8 cellular contexts compared by ENCODE assay signal in the genomic region with DNA sequence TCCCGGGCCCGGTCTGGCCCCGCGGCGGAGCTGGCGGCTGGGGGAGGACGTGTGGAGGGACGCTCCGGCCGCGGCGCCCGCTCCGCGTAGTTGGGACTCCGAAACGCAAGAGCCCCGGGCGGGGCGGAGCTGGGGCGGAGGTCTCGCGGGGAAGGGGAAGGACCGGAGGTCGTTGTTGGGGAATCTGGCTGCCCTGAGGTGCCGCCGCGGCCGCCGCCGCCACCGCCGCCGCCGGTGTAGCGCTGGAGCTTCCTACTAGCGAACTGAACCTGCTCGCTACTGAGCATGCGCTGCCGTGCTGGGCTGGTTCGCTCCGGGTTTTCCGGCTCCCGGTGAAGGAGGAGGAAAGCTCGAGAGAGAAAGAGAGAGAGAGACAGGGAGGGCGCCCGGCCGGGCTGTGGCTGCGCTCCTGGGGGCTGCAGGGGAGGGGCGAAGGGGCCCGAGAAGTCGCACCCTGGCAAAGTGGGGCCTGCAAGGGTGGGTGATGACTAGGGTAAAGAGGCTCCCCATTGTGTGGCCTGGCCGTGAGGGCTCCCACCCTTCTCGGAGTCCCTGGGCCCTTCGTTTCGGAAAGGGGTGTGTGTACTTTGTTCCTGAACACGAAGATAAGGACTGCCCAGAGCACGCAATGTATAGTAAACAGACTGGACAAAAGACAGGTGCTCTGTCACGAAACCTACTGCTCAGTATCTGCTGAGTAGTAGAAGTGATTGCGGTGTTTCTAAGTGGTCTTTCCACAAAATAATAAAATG. TPM values are rescaled to one million over a fixed set of nuclear protein-coding genes. Genes with fewer than 3 reads are reported as not detected.
A peak's percentile ranks its signal among the peaks of the same experiment; 100 is the strongest.
DNase-seq lines count a peak whose midpoint lies in the region; ATAC-seq, FAIRE-seq and TF ChIP-seq lines count a peak whose summit lies in the region.

Gene SOS1 (minus strand): TSS at position 281 of the 752 bp plus-strand sequence. CDS start 629 bp downstream, outside the sequence.

- no peaks in the 10 kb centered on the region for H3K36me3 ChIP-seq in IMR-90 (ENCODE audit: control insufficient read depth, insufficient read depth, low read length)
- H3K36me3 ChIP-seq in OCI-LY7 (ENCODE audit: insufficient read depth, low read length), result peaks cover 22% of the 10 kb centered on the region
- no peaks in the 10 kb centered on the region for H3K36me3 ChIP-seq in endothelial cell of umbilical vein (ENCODE audit: control insufficient read depth in 2 of 2, extremely low read depth in 1 of 2, insufficient read depth in 2 of 2, low read length in 2 of 2)

- peak within 1 kb of the TSS; percentile 87 for H2BK5ac ChIP-seq in IMR-90 (ENCODE audit: low read depth, low read length, poor library complexity, severe bottlenecking)

- ATAC-seq in GM21529 (IDR thresholded peaks at IDR 0.05; ENCODE audit: unreplicated experiment), result peak; percentile 52
- peak; percentile 67 for ATAC-seq in IMR-90 (ENCODE audit: low read depth)

- BruUV-seq in IMR-90 (replicated peaks; lab: Mats Ljungman, UMichigan) (no TSS peak), OCI-LY7 (replicated peaks; lab: Mats Ljungman, UMichigan) (no TSS peak), endothelial cell of umbilical vein (replicated peaks; lab: Mats Ljungman, UMichigan) (no TSS peak)

- H3K23ac ChIP-seq in IMR-90 (ENCODE audit: low read depth, low read length), result peak within 1 kb of the TSS; percentile 97

- peak within 1 kb of the TSS; percentile 30 to 96 for H4K8ac ChIP-seq in IMR-90 (ENCODE audit: low read depth in 2 of 2, low read length in 2 of 2)

- H4K20me1 ChIP-seq in IMR-90 (ENCODE audit: insufficient read depth, low read length), result peaks cover 28% of the 10 kb centered on the region
- H4K20me1 ChIP-seq in OCI-LY7 (ENCODE audit: insufficient read depth, low read length), result peaks cover 19% of the 10 kb centered on the region
- no peaks in the 10 kb centered on the region for H4K20me1 ChIP-seq in endothelial cell of umbilical vein (replicated peaks; ENCODE audit: control insufficient read depth, extremely low read depth, insufficient read depth, low read length)

- H3K4ac ChIP-seq in IMR-90 (ENCODE audit: low read depth, low read length), result peak within 1 kb of the TSS; percentile 86

- peak within 1 kb of the TSS; percentile 66 for H4K5ac ChIP-seq in IMR-90 (ENCODE audit: low read depth, low read length)

- peak within 1 kb of the TSS; percentile 95 for H2AFZ ChIP-seq in IMR-90 (replicated peaks; ENCODE audit: low read length, poor library complexity)
- H2AFZ ChIP-seq in OCI-LY7 (ENCODE audit: low read length), result peak within 1 kb of the TSS; percentile 51; the same call in 1 of the 2 replicates
- peak within 1 kb of the TSS; percentile 80 for H2AFZ ChIP-seq in endothelial cell of umbilical vein (ENCODE audit: low read depth, low read length)

- H3K27ac ChIP-seq in IMR-90 (ENCODE audit: insufficient read depth, low read length) (peak within 1 kb of the TSS; percentile 80), OCI-LY7 (ENCODE audit: low read depth, low read length, poor library complexity, severe bottlenecking) (peak within 1 kb of the TSS; percentile 78), endothelial cell of umbilical vein (ENCODE audit: insufficient read depth, low read depth, low read length) (peak within 1 kb of the TSS; percentile 78)

- H3K27me3 ChIP-seq in IMR-90 (ENCODE audit: control insufficient read depth, insufficient read depth, low read length), result no peaks in the 10 kb centered on the region
- H3K27me3 ChIP-seq in endothelial cell of umbilical vein (ENCODE audit: control insufficient read depth in 2 of 2, insufficient read depth in 2 of 2, low read length in 2 of 2), result no peaks in the 10 kb centered on the region

- H2AK5ac ChIP-seq in IMR-90 (ENCODE audit: low read depth, low read length), result peak within 1 kb of the TSS; percentile 85

- DNase-seq in DMS 273 treated with DMSO at 0.1 percent for 48 hours (lab: John Stamatoyannopoulos, UW) (peak; percentile 87), IMR-90 (peak; percentile 92), OCI-LY7 (ENCODE audit: low spot score) (peak; percentile 94), activated T-cell treated with anti-CD3 and anti-CD28 coated beads for 1 hour (ENCODE audit: low read depth) (peak; percentile 85), endothelial cell of umbilical vein (ENCODE audit: low read depth, low spot score) (peak; percentile 95), midbrain (lab: John Stamatoyannopoulos, UW) (peak; percentile 92)
- peak; percentile 74 to 85 for DNase-seq in stimulated activated CD8-positive, alpha-beta memory T cell treated with anti-CD3 and anti-CD28 coated beads, Interleukin-2, amount 100 ng/mL, for 1 hour (ENCODE audit: low read depth in 2 of 2)

- no peak for TF ChIP-seq CTCF in IMR-90 (conservative IDR thresholded peaks at IDR 0.05; ENCODE audit: low read depth, low read length)
- TF ChIP-seq CTCF in OCI-LY7 (conservative IDR thresholded peaks at IDR 0.05; ENCODE audit: low read length), result no peak
- no peak for TF ChIP-seq CTCF in endothelial cell of umbilical vein (IDR thresholded peaks at IDR 0.05; ENCODE audit: extremely low read depth in 1 of 2, insufficient read depth in 1 of 2, low read depth in 1 of 2, low read length in 2 of 2)

- WGBS in IMR-90 (ENCODE audit: extremely low coverage in 2 of 2, insufficient read length in 1 of 2), 2 experiments, result 0% methylated on average over 9 of the region's 60 CpGs; no CpG with 5 or more reads in 1 of the 2 experiments

- peak; percentile 70 for FAIRE-seq in endothelial cell of umbilical vein (lab: Jason Lieb, UNC)

- peak within 1 kb of the TSS; percentile 94 for H3K56ac ChIP-seq in IMR-90 (ENCODE audit: extremely low read depth, insufficient read depth, low read length)

- H3K4me2 ChIP-seq in IMR-90 (ENCODE audit: low read depth, low read length) (peak within 1 kb of the TSS; percentile 85), OCI-LY7 (ENCODE audit: low read length) (peak within 1 kb of the TSS; percentile 90), endothelial cell of umbilical vein (ENCODE audit: insufficient read depth, low read length) (peak within 1 kb of the TSS; percentile 97)

- H2BK15ac ChIP-seq in IMR-90 (ENCODE audit: low read depth, low read length), result peak within 1 kb of the TSS; percentile 4; the same call in 2 of the 3 replicates

- peaks cover 5% of the 10 kb centered on the region; the same call in 1 of the 2 replicates for H3K4me1 ChIP-seq in IMR-90 (ENCODE audit: control insufficient read depth, insufficient read depth, low read length)
- H3K4me1 ChIP-seq in OCI-LY7 (ENCODE audit: insufficient read depth, low read length, poor library complexity, severe bottlenecking), result peaks cover 53% of the 10 kb centered on the region
- peaks cover 28% of the 10 kb centered on the region for H3K4me1 ChIP-seq in endothelial cell of umbilical vein (ENCODE audit: control insufficient read depth, extremely low read depth, insufficient read depth, low read length)

- H3K79me2 ChIP-seq in OCI-LY7 (ENCODE audit: insufficient read depth, low read depth, low read length) (peaks cover 62% of the 10 kb centered on the region), endothelial cell of umbilical vein (ENCODE audit: control insufficient read depth, insufficient read depth, low read length) (peaks cover 42% of the 10 kb centered on the region)

- H2BK120ac ChIP-seq in IMR-90 (ENCODE audit: low read depth, low read length), result peak within 1 kb of the TSS; percentile 33

- peak; percentile 9; the same call in 1 of the 2 replicates for TF ChIP-seq RAD21 in IMR-90 (IDR thresholded peaks at IDR 0.05; ENCODE audit: low read length)

- H2AK9ac ChIP-seq in IMR-90 (replicated peaks; ENCODE audit: low read depth, low read length, poor library complexity), result peak within 1 kb of the TSS; percentile 90

- no peaks in the 10 kb centered on the region for H3K9me2 ChIP-seq in OCI-LY7 (ENCODE audit: insufficient read depth, low read length)

- CTCF ChIA-PET in IMR-90 (lab: Yijun Ruan, JAX), result interaction anchor here (1.4 kb wide), 1 partner anchor 107 kb away, joined by 5 read pairs; no protein-coding TSS in a partner anchor
- CTCF ChIA-PET in OCI-LY7 (lab: Charles Lee; ENCODE audit: unreplicated experiment), result no interaction called here
- CTCF ChIA-PET in endothelial cell of umbilical vein (lab: Charles Lee), result interaction anchor here (0.7 to 3.6 kb wide), 13 partner anchors 12 to 744 kb away, joined by 3 to 53 read pairs (median 4); partner anchors contain the start of gene ATL2

- in situ Hi-C loops in IMR-90 (cut with MboI; ENCODE audit: low sequenced_read_pairs), result no loop called here

- H3K9me1 ChIP-seq in IMR-90 (ENCODE audit: insufficient read depth, low read length) (peaks cover 11% of the 10 kb centered on the region), endothelial cell of umbilical vein (replicated peaks; ENCODE audit: control insufficient read depth, extremely low read depth, insufficient read depth, low read length) (no peaks in the 10 kb centered on the region)

- intact Hi-C loops in IMR-90 (cut with micrococcal nuclease) (no loop called here), OCI-LY7 (cut with micrococcal nuclease; ENCODE audit: unreplicated experiment) (loop anchor here (1.0 to 10.0 kb wide), 6 partner anchors 107 to 1456 kb away; partner anchors contain the start of genes HNRNPLL and SRSF7), endothelial cell of umbilical vein (cut with micrococcal nuclease) (loop anchor here (2.0 to 5.0 kb wide), 5 partner anchors 62 to 744 kb away; partner anchors contain the start of genes ATL2, MAP4K3 and SRSF7)

- H2BK20ac ChIP-seq in IMR-90 (ENCODE audit: low read depth, low read length), result 0 out of 2 replicates have a peak within 1 kb of the TSS, but pooled peaks have one; percentile 6

- H3K4me3 ChIP-seq in IMR-90 (ENCODE audit: insufficient read depth, low read depth, low read length), result peak within 1 kb of the TSS; percentile 60
- peak within 1 kb of the TSS; percentile 80 for H3K4me3 ChIP-seq in OCI-LY7 (ENCODE audit: low read depth, low read length, poor library complexity, severe bottlenecking)
- H3K4me3 ChIP-seq in endothelial cell of umbilical vein (replicated peaks in 1 of 3; ENCODE audit: insufficient read depth in 1 of 3, low read depth in 1 of 3, low read length in 3 of 3), result peak within 1 kb of the TSS; percentile 52 to 83 (median 56)

- H4K91ac ChIP-seq in IMR-90 (ENCODE audit: insufficient read depth, low read depth, low read length), result peak within 1 kb of the TSS; percentile 71

- H3K9ac ChIP-seq in IMR-90 (ENCODE audit: low read depth, low read length), result peak within 1 kb of the TSS; percentile 84
- H3K9ac ChIP-seq in endothelial cell of umbilical vein (replicated peaks; ENCODE audit: extremely low read depth, insufficient read depth, low read length), result peak within 1 kb of the TSS; percentile 70

- TF ChIP-seq POLR2A in IMR-90 (IDR thresholded peaks at IDR 0.05; ENCODE audit: low read depth, low read length), result peak; percentile 51; the same call in 1 of the 2 replicates
- peak; percentile 80 for TF ChIP-seq POLR2A in endothelial cell of umbilical vein (IDR thresholded peaks at IDR 0.05; ENCODE audit: low read depth, low read length)

- no peaks in the 10 kb centered on the region for H3K9me3 ChIP-seq in IMR-90 (ENCODE audit: control insufficient read depth, insufficient read depth, low read length)
- H3K9me3 ChIP-seq in OCI-LY7 (ENCODE audit: low read length), result no peaks in the 10 kb centered on the region
- no peaks in the 10 kb centered on the region for H3K9me3 ChIP-seq in endothelial cell of umbilical vein (replicated peaks; ENCODE audit: control insufficient read depth, insufficient read depth, low read length)

- dilution Hi-C loops in IMR-90 (cut with HindIII; ENCODE audit: low sequenced_read_pairs, unreplicated experiment), result no loop called here
- dilution Hi-C loops in endothelial cell of umbilical vein (cut with MboI; ENCODE audit: extremely low pct_ligation_motif_present, low sequenced_read_pairs), result no loop called here

- H3K79me1 ChIP-seq in IMR-90 (ENCODE audit: low read depth in 1 of 2, low read length in 2 of 2), result peaks cover 11 to 52% of the 10 kb centered on the region in 2 experiments; a peak in 3 of 4 replicates

- POLR2A ChIA-PET in IMR-90 (lab: Charles Lee; ENCODE audit: unreplicated experiment) (interaction anchor here (0.6 kb wide), 2 partner anchors 58 to 74 kb away, joined by 4 to 13 read pairs; no protein-coding TSS in a partner anchor), OCI-LY7 (lab: Charles Lee) (interaction anchor here (0.6 to 3.2 kb wide), 14 partner anchors 10 to 657 kb away, joined by 3 to 15 read pairs (median 4); no protein-coding TSS in a partner anchor), endothelial cell of umbilical vein (lab: Charles Lee) (no interaction called here)

- H3K18ac ChIP-seq in IMR-90 (ENCODE audit: low read depth, low read length), result peak within 1 kb of the TSS; percentile 29

- peak within 1 kb of the TSS; percentile 75 for H3K14ac ChIP-seq in IMR-90 (replicated peaks; ENCODE audit: low read depth, low read length)

RNA-seq across cellular contexts. Expression of gene SOS1, which starts in this region (rescaled TPM):
- total RNA-seq in IMR-90 (2012; rRNA removed), result 8.2 and 13.6 TPM in 2 replicates
- 10.6 and 11.2 TPM in 2 replicates for polyA plus RNA-seq in IMR-90 (2012; rRNA removed)
- polyA plus RNA-seq in IMR-90 (2012; cell fraction: cytosol; rRNA removed), result 1.0 and 1.9 TPM in 2 replicates
- polyA plus RNA-seq in IMR-90 (2012; cell fraction: nucleus; rRNA removed; ENCODE audit: low replicate concordance), result 5.8 and 43.5 TPM in 2 replicates
- 15.2 and 21.3 TPM in 2 replicates for total RNA-seq in OCI-LY7 (2014; rRNA removed; shearing (Covaris generic))
- total RNA-seq in OCI-LY7 (2022), result 40.0 and 47.9 TPM in 2 replicates
- total RNA-seq in endothelial cell of umbilical vein, result 29.3 and 32.5 TPM in 2 replicates
- polyA plus RNA-seq in endothelial cell of umbilical vein, result 22.2 and 27.6 TPM in 2 replicates
- 10.8 and 11.8 TPM in 2 replicates for polyA plus RNA-seq in endothelial cell of umbilical vein (2011; cell fraction: cytosol; rRNA removed)
- 46.7 and 61.7 TPM in 2 replicates for polyA plus RNA-seq in endothelial cell of umbilical vein (2011; cell fraction: nucleus; rRNA removed)
- 14.7 and 24.8 TPM in 2 replicates for polyA plus RNA-seq in endothelial cell of umbilical vein (2012)
- 44.6 and 61.5 TPM in 2 replicates for polyA minus RNA-seq in endothelial cell of umbilical vein
- polyA minus RNA-seq in endothelial cell of umbilical vein (2011; cell fraction: cytosol; rRNA and poly(A)+ RNA removed), result 21.9 TPM
- 55.8 and 73.5 TPM in 2 replicates for polyA minus RNA-seq in endothelial cell of umbilical vein (2011; cell fraction: nucleus; rRNA and poly(A)+ RNA removed)

Comparison
In these comparisons a context has a peak if more than half of its experiments do, and no peak if none do; other contexts are left out.
1. Peak in every context shown above with its lines: DNase-seq, ATAC-seq, H3K4me3 ChIP-seq and H3K27ac ChIP-seq.